Comparison of ENCODE assay signal across 20 cellular contexts in the genomic region with DNA sequence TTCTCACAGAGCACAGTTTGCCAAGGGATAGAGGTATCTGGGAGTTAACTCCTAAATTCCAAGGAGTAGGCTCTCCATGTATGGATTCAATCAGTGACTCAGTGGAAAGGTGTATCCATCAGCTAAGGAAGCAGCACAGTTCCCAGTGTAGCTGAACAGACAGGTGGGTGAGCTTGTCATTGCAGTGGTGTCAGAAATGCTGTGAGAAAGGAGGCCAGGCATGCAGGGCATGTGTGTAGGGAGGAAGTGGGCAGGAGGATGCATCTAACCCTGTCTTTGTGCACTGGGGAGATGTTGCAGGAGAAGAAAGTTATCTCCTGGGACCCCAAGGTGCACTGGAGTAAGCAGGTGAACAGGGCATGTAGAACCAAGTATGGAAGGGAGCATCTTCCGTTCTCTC.
"Had no signal": no experiment of that assay in that cellular context is flagged by ENCODE, and none has a peak within 500 bp of the region (broad histone marks: within the 10 kb centered on the region; RNA-seq: fewer than 3 reads in every experiment).

No MANE protein-coding gene starts in this region.

- DNase-seq: activated B cell treated with CpG ODN at 0.5 μM for 24 hours; activated CD4-positive, alpha-beta T cell treated with anti-CD3 and anti-CD28 coated beads for 4 hours; activated CD8-positive, alpha-beta memory T cell treated with anti-CD3 and anti-CD28 coated beads, Interleukin-2, amount 50 U/mL, for 4 hours; activated naive CD8-positive, alpha-beta T cell treated with anti-CD3 and anti-CD28 coated beads for 36 hours; activated T-cell treated with anti-CD3 and anti-CD28 coated beads, Interleukin-2, amount 50 U/mL, for 4 hours; body of pancreas; kidney; left lung; right cardiac atrium; stimulated activated CD4-positive, alpha-beta T cell treated with anti-CD3 and anti-CD28 coated beads, Interleukin-15, amount 100 ng/mL, for 24 hours; stimulated activated CD4-positive, alpha-beta T cell treated with anti-CD3 and anti-CD28 coated beads, Interleukin-4, amount 100 ng/mL, for 1 hour; stomach; T-helper 9 cell; upper lobe of right lung had no signal

- H3K4me3 Mint-ChIP-seq: activated B cell treated with CpG ODN at 0.5 μM for 24 hours; activated naive CD8-positive, alpha-beta T cell treated with anti-CD3 and anti-CD28 coated beads for 36 hours; activated T-cell treated with anti-CD3 and anti-CD28 coated beads, Interleukin-2, amount 50 U/mL, for 4 hours; neural progenitor cell had no signal

- H3K27me3 Mint-ChIP-seq: activated B cell treated with CpG ODN at 0.5 μM for 24 hours; activated naive CD8-positive, alpha-beta T cell treated with anti-CD3 and anti-CD28 coated beads for 36 hours had no signal

- H3K27ac Mint-ChIP-seq: activated B cell treated with CpG ODN at 0.5 μM for 24 hours; activated naive CD8-positive, alpha-beta T cell treated with anti-CD3 and anti-CD28 coated beads for 36 hours; neural progenitor cell had no signal

- H3K36me3 ChIP-seq: left lung, neural progenitor cell, prostate gland, stomach, upper lobe of right lung had no signal

- FAIRE-seq: colon, frontal cortex, kidney had no signal

- H2AFZ ChIP-seq: neural progenitor cell had no signal

- H3K27ac ChIP-seq: body of pancreas, left lung, neural progenitor cell, prostate gland, skin epidermis, stomach, upper lobe of right lung had no signal

- H3K4me2 ChIP-seq: neural progenitor cell had no signal

- H3K27me3 ChIP-seq: body of pancreas, left lung, neural progenitor cell, stomach, upper lobe of right lung had no signal

- ATAC-seq: activated T-cell treated with anti-CD3 and anti-CD28 coated beads, Interleukin-2, amount 50 U/mL, for 4 hours; body of pancreas; left lung; right cardiac atrium; SK-N-SH treated with all-trans-retinoic acid at 6 μM for 48 hours; upper lobe of right lung had no signal

- H3K4me1 Mint-ChIP-seq: activated B cell treated with CpG ODN at 0.5 μM for 24 hours, neural progenitor cell had no signal

- H3K4me1 ChIP-seq: body of pancreas, left lung, neural progenitor cell, prostate gland, stomach, upper lobe of right lung had no signal

- H3K9ac ChIP-seq: neural progenitor cell had no signal

- H3K36me3 Mint-ChIP-seq: activated naive CD8-positive, alpha-beta T cell treated with anti-CD3 and anti-CD28 coated beads for 36 hours had no signal

- H3K9me3 ChIP-seq: body of pancreas, prostate gland, upper lobe of right lung had no signal

- H3K4me3 ChIP-seq: body of pancreas, left lung, neural progenitor cell, prostate gland, skin epidermis, stomach, upper lobe of right lung had no signal
